Comparison of ENCODE assay signal across 2 cellular contexts in the genomic region with DNA sequence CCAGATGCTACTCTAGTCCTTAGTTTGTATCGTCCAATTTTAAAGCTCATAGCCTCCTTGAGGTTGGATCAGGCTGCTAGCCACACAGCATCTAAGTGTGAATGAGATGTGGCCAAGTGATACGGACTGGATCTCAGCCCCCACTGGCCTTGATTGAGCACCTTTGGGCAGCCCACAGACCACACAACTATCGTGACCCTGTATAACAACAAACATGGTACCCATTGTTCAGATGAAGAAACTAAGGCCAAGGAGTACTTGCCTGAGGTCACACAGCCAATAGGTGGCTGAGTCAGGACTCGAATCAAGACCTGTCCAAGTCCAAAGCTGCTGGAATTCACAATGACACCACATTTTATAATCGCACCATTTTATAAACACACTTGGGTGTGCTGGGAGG.
TF ChIP-seq lines count a peak whose summit lies in the region.

No MANE protein-coding gene starts in this region.

TF ChIP-seq in HepG2, 621 proteins besides CTCF, POLR2A, EP300 and RAD21 (continued from another document):
- TF ChIP-seq ZNF841 (CRISPR knock-in tag; IDR thresholded peaks at IDR 0.05; ENCODE audit: borderline replicate concordance) = no peak
- no peak for TF ChIP-seq SALL1 (CRISPR knock-in tag; IDR thresholded peaks at IDR 0.05)
- no peak for TF ChIP-seq SP5 (CRISPR knock-in tag; IDR thresholded peaks at IDR 0.05; ENCODE audit: borderline replicate concordance, low read depth)
- TF ChIP-seq ZNF253 (CRISPR knock-in tag; IDR thresholded peaks at IDR 0.05; ENCODE audit: borderline replicate concordance) = no peak

TF ChIP-seq in K562, 482 proteins besides CTCF, POLR2A, EP300 and RAD21 (continued from another document):
- no peak for TF ChIP-seq TAL1 (IDR thresholded peaks at IDR 0.05)
